12 cellular contexts compared by ENCODE assay signal in the genomic region with DNA sequence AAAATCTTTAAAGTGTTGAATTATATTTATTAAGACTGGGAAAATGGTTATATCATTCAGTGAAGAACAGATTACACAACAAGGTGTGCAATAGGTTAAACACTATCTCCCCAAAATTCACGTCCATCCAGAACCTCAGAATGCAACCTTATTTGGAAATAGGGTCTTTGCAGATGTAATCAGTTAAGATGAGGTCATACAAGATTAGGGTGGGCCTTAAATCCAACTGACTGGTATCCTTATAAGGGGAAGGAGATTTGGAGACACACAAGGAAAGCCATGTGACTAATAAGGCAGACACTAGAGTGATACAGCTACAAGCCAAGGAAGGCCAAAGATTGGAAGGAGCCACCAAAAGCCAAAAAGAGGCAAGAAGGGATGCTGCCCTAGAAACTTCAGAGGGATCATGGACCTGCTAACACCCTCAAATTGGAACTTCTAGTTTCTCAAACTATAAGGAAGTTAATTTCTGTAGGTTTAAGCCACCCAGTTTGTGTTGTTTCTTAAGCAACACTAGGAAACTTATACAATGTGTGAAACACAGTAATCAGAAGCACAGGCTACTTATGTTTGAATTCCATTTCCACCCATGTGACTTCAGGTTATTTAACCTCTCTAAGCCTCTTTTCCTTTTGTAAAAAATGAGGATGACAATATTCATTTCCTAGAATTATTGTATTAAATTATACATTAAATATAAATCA. TPM values are rescaled to one million over a fixed set of nuclear protein-coding genes. Genes with fewer than 3 reads are reported as not detected.
DNase-seq lines count a peak whose midpoint lies in the region; ATAC-seq, FAIRE-seq and TF ChIP-seq lines count a peak whose summit lies in the region.
"Had no signal": no experiment of that assay in that cellular context is flagged by ENCODE, and none has a peak within 500 bp of the region (broad histone marks: within the 10 kb centered on the region; RNA-seq: fewer than 3 reads in every experiment).

No MANE protein-coding gene starts in this region.

- no CpG with 5 or more reads among the region's 1 CpG for WGBS in trophoblast cell (ENCODE audit: extremely low coverage, insufficient coverage, insufficient read length)

- no peak overlapping the region for H3K9ac ChIP-seq in endothelial cell of umbilical vein (replicated peaks; ENCODE audit: extremely low read depth, insufficient read depth, low read length)
- H3K9ac ChIP-seq in trophoblast cell (ENCODE audit: low read length) = no peak overlapping the region

- no peak overlapping the region for H2BK120ac ChIP-seq in trophoblast cell (ENCODE audit: insufficient read depth, low read length, poor library complexity)

- no peak overlapping the region for H4K8ac ChIP-seq in trophoblast cell (ENCODE audit: low read depth, low read length)

- no peak overlapping the region for H2AK5ac ChIP-seq in trophoblast cell (ENCODE audit: low read length)

- H3K27ac Mint-ChIP-seq in Calu3 (ENCODE audit: unreplicated experiment) (peak overlapping the region; percentile 52), IgD-negative memory B cell (peak overlapping the region in 2 of 3 donors; percentile 76 to 95)

- intact Hi-C loops in Calu3 (cut with micrococcal nuclease; ENCODE audit: unreplicated experiment) (loop anchor here (5.0 kb wide), 1 partner anchor 68 kb away; no protein-coding TSS in a partner anchor), endothelial cell of umbilical vein (cut with micrococcal nuclease) (no loop called here)

- H3K27ac ChIP-seq in endothelial cell of umbilical vein (ENCODE audit: insufficient read depth, low read depth, low read length) (no peak overlapping the region), trophoblast cell (ENCODE audit: low read depth, low read length) (no peak overlapping the region)

- H3K27me3 Mint-ChIP-seq in Calu3 (ENCODE audit: unreplicated experiment) (no peaks in the 10 kb centered on the region), IgD-negative memory B cell (no peaks in the 10 kb centered on the region)

- peaks cover 67% of the 10 kb centered on the region for H3K79me2 ChIP-seq in endothelial cell of umbilical vein (ENCODE audit: control insufficient read depth, insufficient read depth, low read length)
- H3K79me2 ChIP-seq in trophoblast cell (ENCODE audit: control insufficient read depth, insufficient read depth, low read length, poor library complexity) = peaks cover 2% of the 10 kb centered on the region

- DNase-seq in Calu3 = no peak
- DNase-seq in endothelial cell of umbilical vein (ENCODE audit: low read depth, low spot score) = peak; percentile 21
- DNase-seq in trophoblast cell = no peak
- no peak for DNase-seq in activated CD4-positive, CD25-positive, alpha-beta regulatory T cell (lab: John Stamatoyannopoulos, UW)
- no peak for DNase-seq in activated effector memory CD4-positive, alpha-beta T cell treated with Interleukin-2 at 50 U/mL for 16 hours
- DNase-seq: activated CD4-positive, CD25-positive, alpha-beta regulatory T cell treated with anti-CD3 and anti-CD28 coated beads, Interleukin-2, amount 50 U/mL, for 72 hours; DMS153; KG1; transverse colon had no signal

- H3K36me3 Mint-ChIP-seq in Calu3 (ENCODE audit: insufficient read depth, unreplicated experiment) (peaks cover 17% of the 10 kb centered on the region), IgD-negative memory B cell (peaks cover 2% of the 10 kb centered on the region)

- no peak overlapping the region for H2AFZ ChIP-seq in endothelial cell of umbilical vein (ENCODE audit: low read depth, low read length)
- H2AFZ ChIP-seq in trophoblast cell (ENCODE audit: insufficient read depth, low read length, poor library complexity) = no peak overlapping the region

- no peak overlapping the region for H2BK5ac ChIP-seq in trophoblast cell (ENCODE audit: low read depth, low read length, poor library complexity)

- H4K12ac ChIP-seq in trophoblast cell (ENCODE audit: low read depth, low read length) = no peak overlapping the region

- no TSS peak for BruUV-seq in Calu3 (replicated peaks; lab: Mats Ljungman, UMichigan)
- BruUV-seq in endothelial cell of umbilical vein (replicated peaks; lab: Mats Ljungman, UMichigan) = no TSS peak

- no peak overlapping the region for H3K23ac ChIP-seq in trophoblast cell (ENCODE audit: low read length)

- H3K4ac ChIP-seq in trophoblast cell (ENCODE audit: low read depth, low read length) = peak overlapping the region; percentile 40

- no peak overlapping the region for H2BK12ac ChIP-seq in trophoblast cell (ENCODE audit: low read length)

- H3K4me3 ChIP-seq in endothelial cell of umbilical vein (replicated peaks in 1 of 3; ENCODE audit: insufficient read depth in 1 of 3, low read depth in 1 of 3, low read length in 3 of 3) (no peak overlapping the region), trophoblast cell (ENCODE audit: low read depth, low read length) (no peak overlapping the region)
- H3K4me3 ChIP-seq: transverse colon had no signal

- no peaks in the 10 kb centered on the region for H3K79me1 ChIP-seq in trophoblast cell (ENCODE audit: low read length)

- TF ChIP-seq CTCF in Calu3 (IDR thresholded peaks at IDR 0.05; ENCODE audit: unreplicated experiment) = no peak
- TF ChIP-seq CTCF in endothelial cell of umbilical vein (IDR thresholded peaks at IDR 0.05; ENCODE audit: extremely low read depth in 1 of 2, insufficient read depth in 1 of 2, low read depth in 1 of 2, low read length in 2 of 2) = no peak

- H3K4me1 ChIP-seq in endothelial cell of umbilical vein (ENCODE audit: control insufficient read depth, extremely low read depth, insufficient read depth, low read length) (peaks cover 10% of the 10 kb centered on the region), trophoblast cell (ENCODE audit: control insufficient read depth in 1 of 2, insufficient read depth in 2 of 2, low read length in 2 of 2) (no peaks in the 10 kb centered on the region)

- no peak overlapping the region for H4K91ac ChIP-seq in trophoblast cell (ENCODE audit: low read depth, low read length)

- H3K4me1 Mint-ChIP-seq in Calu3 (ENCODE audit: low read depth, unreplicated experiment) (peaks cover 25% of the 10 kb centered on the region), IgD-negative memory B cell (peaks cover 29 to 37% (median 31%) of the 10 kb centered on the region in 3 donors)

- no peak for TF ChIP-seq POLR2A in endothelial cell of umbilical vein (IDR thresholded peaks at IDR 0.05; ENCODE audit: low read depth, low read length)

- no peaks in the 10 kb centered on the region for H3K36me3 ChIP-seq in endothelial cell of umbilical vein (ENCODE audit: control insufficient read depth in 2 of 2, extremely low read depth in 1 of 2, insufficient read depth in 2 of 2, low read length in 2 of 2)
- H3K36me3 ChIP-seq in trophoblast cell (ENCODE audit: control insufficient read depth in 1 of 2, insufficient read depth in 2 of 2, low read length in 2 of 2) = no peaks in the 10 kb centered on the region
- H3K36me3 ChIP-seq: transverse colon had no signal

- ATAC-seq in GM18498 (IDR thresholded peaks at IDR 0.05; ENCODE audit: unreplicated experiment) (no peak), GM18909 (IDR thresholded peaks at IDR 0.05; ENCODE audit: poor library complexity, unreplicated experiment) (no peak)

- H3K9me1 ChIP-seq in endothelial cell of umbilical vein (replicated peaks; ENCODE audit: control insufficient read depth, extremely low read depth, insufficient read depth, low read length) = no peaks in the 10 kb centered on the region

- POLR2A ChIA-PET in endothelial cell of umbilical vein (lab: Charles Lee) = no interaction called here

- CTCF ChIA-PET in Calu3 (lab: Charles Lee) (interaction anchor here (0.6 to 1.3 kb wide), 3 partner anchors 11 to 685 kb away, joined by 3 to 7 read pairs (median 3); a partner anchor contains a TSS), endothelial cell of umbilical vein (lab: Charles Lee) (no interaction called here)

- no peak overlapping the region for H3K18ac ChIP-seq in trophoblast cell (ENCODE audit: low read length)

- H3K9me3 ChIP-seq in endothelial cell of umbilical vein (replicated peaks; ENCODE audit: control insufficient read depth, insufficient read depth, low read length) (no peaks in the 10 kb centered on the region), trophoblast cell (ENCODE audit: insufficient read depth, low read depth, low read length) (no peaks in the 10 kb centered on the region)
- H3K9me3 ChIP-seq: transverse colon had no signal

- H3K4me2 ChIP-seq in endothelial cell of umbilical vein (ENCODE audit: insufficient read depth, low read length) (no peak overlapping the region), trophoblast cell (ENCODE audit: low read length) (no peak overlapping the region)

- H3K4me3 Mint-ChIP-seq in Calu3 (ENCODE audit: low read depth, unreplicated experiment) (no peak overlapping the region), IgD-negative memory B cell (peak overlapping the region in 1 of 4 donors; percentile 3)

- no peaks in the 10 kb centered on the region for H4K20me1 ChIP-seq in endothelial cell of umbilical vein (replicated peaks; ENCODE audit: control insufficient read depth, extremely low read depth, insufficient read depth, low read length)

- dilution Hi-C loops in endothelial cell of umbilical vein (cut with MboI; ENCODE audit: extremely low pct_ligation_motif_present, low sequenced_read_pairs) = no loop called here

- no peak for FAIRE-seq in endothelial cell of umbilical vein (lab: Jason Lieb, UNC)

- no peak overlapping the region for H3K14ac ChIP-seq in trophoblast cell (ENCODE audit: low read length)

- H3K9me3 Mint-ChIP-seq in Calu3 (ENCODE audit: low read depth, unreplicated experiment) (peaks cover 3% of the 10 kb centered on the region), IgD-negative memory B cell (no peaks in the 10 kb centered on the region)

- H3K27me3 ChIP-seq in endothelial cell of umbilical vein (ENCODE audit: control insufficient read depth in 2 of 2, insufficient read depth in 2 of 2, low read length in 2 of 2) (no peaks in the 10 kb centered on the region), trophoblast cell (ENCODE audit: insufficient read depth, low read length) (peaks cover 2% of the 10 kb centered on the region)
- H3K27me3 ChIP-seq: transverse colon had no signal

TF ChIP-seq in endothelial cell of umbilical vein, 7 proteins besides CTCF, POLR2A, EP300 and RAD21 (continues in another document):
- TF ChIP-seq JUN (IDR thresholded peaks at IDR 0.05; ENCODE audit: borderline replicate concordance, insufficient read depth, insufficient read length, low read depth) (no peak), GATA2 (IDR thresholded peaks at IDR 0.05; ENCODE audit: insufficient read depth, insufficient read length, low read depth, low read length) (no peak)

RNA-seq across cellular contexts. Expression of a gene that starts 16.9 kb away (rescaled TPM):
- total RNA-seq in Calu3 (2022) (137 and 145 TPM in 2 replicates), endothelial cell of umbilical vein (47.0 and 48.9 TPM in 2 replicates)
- polyA plus RNA-seq in IgD-negative memory B cell (15.4 TPM), endothelial cell of umbilical vein (27.7 and 30.5 TPM in 2 replicates)
- 31.7 and 35.6 TPM in 2 replicates for polyA plus RNA-seq in endothelial cell of umbilical vein (2011; cell fraction: cytosol; rRNA removed)
- polyA plus RNA-seq in endothelial cell of umbilical vein (2011; cell fraction: nucleus; rRNA removed) = 21.1 and 24.0 TPM in 2 replicates
- polyA plus RNA-seq in endothelial cell of umbilical vein (2012) = 33.9 and 43.8 TPM in 2 replicates
- 63.7 and 70.8 TPM in 2 replicates for polyA minus RNA-seq in endothelial cell of umbilical vein
- polyA minus RNA-seq in endothelial cell of umbilical vein (2011; cell fraction: cytosol; rRNA and poly(A)+ RNA removed) = 56.3 TPM
- polyA minus RNA-seq in endothelial cell of umbilical vein (2011; cell fraction: nucleus; rRNA and poly(A)+ RNA removed) = 15.7 and 20.4 TPM in 2 replicates
- polyA plus RNA-seq in trophoblast cell (2013) = 39.4 and 41.5 TPM in 2 replicates
